Comparison of ENCODE assay signal across 14 cellular contexts in genomic region chr6:139856562-139856961, GRCh38.
DNase-seq lines count a peak whose midpoint lies in the region; ATAC-seq, FAIRE-seq and TF ChIP-seq lines count a peak whose summit lies in the region.
"Had no signal": no experiment of that assay in that cellular context is flagged by ENCODE, and none has a peak within 500 bp of the region (broad histone marks: within the 10 kb centered on the region; RNA-seq: fewer than 3 reads in every experiment).

No MANE protein-coding gene starts in this region.

- POLR2A ChIA-PET in Panc1 (lab: Charles Lee) (no interaction called here), H1 (lab: Charles Lee; ENCODE audit: partially characterized antibody) (no interaction called here)

- H4K91ac ChIP-seq in H1 (replicated peaks; ENCODE audit: insufficient read length, low read length) = no peak overlapping the region

- CTCF ChIA-PET in Panc1 (lab: Charles Lee) = no interaction called here
- CTCF ChIA-PET in H1 (lab: Charles Lee; ENCODE audit: partially characterized antibody) = interaction anchor here (3.9 kb wide), 1 partner anchor 25 kb away, joined by 16 read pairs; no protein-coding TSS in a partner anchor

- no peak overlapping the region for H3K4ac ChIP-seq in H1 (replicated peaks; ENCODE audit: insufficient read length, low read depth, low read length)

- no peaks in the 10 kb centered on the region for H3K36me3 ChIP-seq in Panc1 (ENCODE audit: control insufficient read depth, insufficient read depth, low read length)
- H3K36me3 ChIP-seq in H1 (ENCODE audit: control insufficient read depth in 2 of 4, insufficient read depth in 4 of 4, low read length in 3 of 4) = no peaks in the 10 kb centered on the region
- H3K36me3 ChIP-seq in sigmoid colon = no peaks in the 10 kb centered on the region
- H3K36me3 ChIP-seq: BLaER1 had no signal

- H3K4me3 ChIP-seq in Panc1 (ENCODE audit: low read depth in 2 of 2, low read length in 2 of 2) (no peak overlapping the region), H1 (ENCODE audit: extremely low read depth in 1 of 4, insufficient read depth in 2 of 4, low read depth in 3 of 4, low read length in 4 of 4) (no peak overlapping the region), sigmoid colon (no peak overlapping the region)
- H3K4me3 ChIP-seq: BLaER1 had no signal

- no peak overlapping the region for H3K9ac ChIP-seq in H1 (replicated peaks in 1 of 4; ENCODE audit: extremely low read depth in 1 of 4, low read depth in 3 of 4, low read length in 3 of 4)
- H3K9ac ChIP-seq: BLaER1 had no signal

- H3K79me2 ChIP-seq in H1 (ENCODE audit: control insufficient read depth in 1 of 2, insufficient read depth in 2 of 2, low read length in 2 of 2) = no peaks in the 10 kb centered on the region

- H2BK20ac ChIP-seq in H1 (ENCODE audit: low read length) = no peak overlapping the region

- peaks cover 59% of the 10 kb centered on the region for H3K4me1 Mint-ChIP-seq in mesothelial cell of epicardium
- H3K4me1 Mint-ChIP-seq: CD8-positive, alpha-beta memory T cell had no signal

- no peak overlapping the region for H2BK120ac ChIP-seq in H1 (replicated peaks; ENCODE audit: low read depth, low read length)

- H3K56ac ChIP-seq in H1 (replicated peaks; ENCODE audit: insufficient read length, low read depth, low read length) = no peak overlapping the region

- no peak overlapping the region for H4K8ac ChIP-seq in H1 (ENCODE audit: extremely low read depth, insufficient read depth, low read length)

- H3K23ac ChIP-seq in H1 (ENCODE audit: insufficient read length) = no peak overlapping the region

- H3K36me3 Mint-ChIP-seq in mesothelial cell of epicardium = no peaks in the 10 kb centered on the region
- H3K36me3 Mint-ChIP-seq: CD8-positive, alpha-beta memory T cell had no signal

- H3K23me2 ChIP-seq in H1 (ENCODE audit: low read depth, low read length) = no peaks in the 10 kb centered on the region

- 95% methylated on average over 1 of the region's 1 CpG; no CpG with 5 or more reads in 1 of the 2 experiments for WGBS in H1 (ENCODE audit: extremely low coverage in 1 of 2, insufficient coverage in 1 of 2, insufficient read length in 1 of 2, insufficient replicate concordance in 2 of 2, low coverage in 1 of 2, low lambda C conversion rate in 2 of 2, missing lambda C conversion rate in 1 of 2), 2 experiments
- 100% methylated on average over 1 of the region's 1 CpG for WGBS in sigmoid colon, 2 donors

- in situ Hi-C loops in Panc1 (cut with HindIII; ENCODE audit: low pct_unique_long_range_greater_than_20kb, low sequenced_read_pairs) = no loop called here

- H3K27ac ChIP-seq in Panc1 (ENCODE audit: low read length) (peak overlapping the region; percentile 2; the same call in 1 of the 2 replicates), H1 (ENCODE audit: low read depth, low read length) (no peak overlapping the region), sigmoid colon (peak overlapping the region in 3 of 4 donors; percentile 57 to 72 (median 69))
- H3K27ac ChIP-seq: BLaER1 had no signal

- no peak overlapping the region for H2BK12ac ChIP-seq in H1 (ENCODE audit: low read depth, low read length)

- TF ChIP-seq CTCF in Panc1 (IDR thresholded peaks at IDR 0.05) (no peak), H1 (IDR thresholded peaks at IDR 0.05; ENCODE audit: control extremely low read depth in 1 of 3, insufficient read depth in 1 of 3, low read depth in 1 of 3, low read length in 3 of 3) (no peak), mesothelial cell of epicardium (IDR thresholded peaks at IDR 0.05; ENCODE audit: unreplicated experiment) (no peak), sigmoid colon (IDR thresholded peaks at IDR 0.05) (no peak)

- H3K4me3 Mint-ChIP-seq in mesothelial cell of epicardium = no peak overlapping the region
- H3K4me3 Mint-ChIP-seq: CD8-positive, alpha-beta memory T cell had no signal

- peak overlapping the region; percentile 67 for H3K27ac Mint-ChIP-seq in mesothelial cell of epicardium
- H3K27ac Mint-ChIP-seq: CD8-positive, alpha-beta memory T cell had no signal

- no peaks in the 10 kb centered on the region for H3K27me3 Mint-ChIP-seq in mesothelial cell of epicardium (ENCODE audit: low read depth)

- H3K9me3 Mint-ChIP-seq in mesothelial cell of epicardium = peaks cover 12% of the 10 kb centered on the region
- H3K9me3 Mint-ChIP-seq: CD8-positive, alpha-beta memory T cell had no signal

- H3K79me1 ChIP-seq in H1 (ENCODE audit: low read depth, low read length) = no peaks in the 10 kb centered on the region

- ATAC-seq in Panc1 = no peak
- ATAC-seq: Right ventricle myocardium inferior had no signal

- H4K5ac ChIP-seq in H1 (ENCODE audit: insufficient read length, low read depth, low read length) = no peak overlapping the region

- no peak overlapping the region for H3K4me2 ChIP-seq in H1 (ENCODE audit: insufficient read depth in 1 of 2, low read depth in 2 of 2, low read length in 2 of 2)
- H3K4me2 ChIP-seq: BLaER1 had no signal

- no peak for FAIRE-seq in H1 (lab: Jason Lieb, UNC)

- H2AFZ ChIP-seq in H1 (ENCODE audit: low read length) = 0 out of 2 replicates have a peak overlapping the region, but pooled peaks have one; percentile 54

- no peak overlapping the region for H2BK5ac ChIP-seq in H1 (ENCODE audit: low read depth, low read length)

- no peaks in the 10 kb centered on the region for H3K9me3 ChIP-seq in Panc1 (ENCODE audit: control insufficient read depth, insufficient read depth, low read depth, low read length)
- H3K9me3 ChIP-seq in H1 (ENCODE audit: insufficient read depth in 2 of 2, low read depth in 1 of 2, low read length in 1 of 2) = no peaks in the 10 kb centered on the region
- H3K9me3 ChIP-seq in sigmoid colon = no peaks in the 10 kb centered on the region
- H3K9me3 ChIP-seq: BLaER1 had no signal

- intact Hi-C loops in Panc1 (cut with micrococcal nuclease; ENCODE audit: unreplicated experiment) = no loop called here
- intact Hi-C loops in sigmoid colon (cut with DNase I) = loop anchor here (5.0 kb wide), 1 partner anchor 484 kb away; the partner anchor contains the start of gene CITED2

- no peak overlapping the region for H3K14ac ChIP-seq in H1 (ENCODE audit: insufficient read length)

- DNase-seq in Panc1 (ENCODE audit: low read depth, low spot score) (no peak), H1 (ENCODE audit: low read depth in 1 of 2, low spot score in 2 of 2) (no peak), mesothelial cell of epicardium (ENCODE audit: low spot score in 2 of 2, unreplicated experiment in 2 of 2) (no peak), sigmoid colon (no peak), nucleus accumbens (lab: John Stamatoyannopoulos, UW) (no peak), retina (no peak), putamen (ENCODE audit: low spot score) (no peak)
- DNase-seq in central memory CD4-positive, alpha-beta T cell = no peak
- DNase-seq: CD8-positive, alpha-beta memory T cell; H7; Kasumi-1; NCI-H1417 treated with DMSO at 0.1 percent for 48 hours had no signal

- H3K27me3 ChIP-seq in Panc1 (ENCODE audit: control insufficient read depth, insufficient read depth, low read length) (no peaks in the 10 kb centered on the region), H1 (replicated peaks in 1 of 4; ENCODE audit: control insufficient read depth in 3 of 4, extremely low read depth in 1 of 4, insufficient read depth in 3 of 4, low read length in 3 of 4) (peaks cover 0 to 1% (median 0%) of the 10 kb centered on the region in 4 experiments; a peak in 1 of 7 replicates), sigmoid colon (no peaks in the 10 kb centered on the region)
- H3K27me3 ChIP-seq: BLaER1 had no signal

- TF ChIP-seq EP300 in H1 (IDR thresholded peaks at IDR 0.05; ENCODE audit: borderline replicate concordance in 1 of 2, low read depth in 2 of 2, low read length in 2 of 2) (no peak), sigmoid colon (IDR thresholded peaks at IDR 0.05) (no peak)

- no peak overlapping the region for H3K18ac ChIP-seq in H1 (ENCODE audit: extremely low read depth, low read length)

- no peak for TF ChIP-seq POLR2A in H1 (IDR thresholded peaks at IDR 0.05; ENCODE audit: control extremely low read depth in 1 of 2, low read depth in 2 of 2, low read length in 2 of 2)
- no peak for TF ChIP-seq POLR2A in sigmoid colon (IDR thresholded peaks at IDR 0.05)

- H2BK15ac ChIP-seq in H1 (ENCODE audit: low read length) = no peak overlapping the region

- no TSS peak for BruUV-seq in Panc1 (replicated peaks; lab: Mats Ljungman, UMichigan)

- no peak overlapping the region for H2AK5ac ChIP-seq in H1 (ENCODE audit: low read depth, low read length)

- H4K20me1 ChIP-seq in H1 (replicated peaks in 1 of 2; ENCODE audit: control insufficient read depth in 1 of 2, insufficient read depth in 2 of 2, low read length in 2 of 2) = no peaks in the 10 kb centered on the region
- H4K20me1 ChIP-seq: BLaER1 had no signal

- H3K4me1 ChIP-seq in Panc1 (ENCODE audit: control insufficient read depth, insufficient read depth, low read length) (peaks cover 6% of the 10 kb centered on the region; the same call in 1 of the 2 replicates), H1 (replicated peaks in 1 of 4; ENCODE audit: control insufficient read depth in 3 of 4, insufficient read depth in 4 of 4, low read length in 3 of 4) (no peaks in the 10 kb centered on the region; a peak in 1 of 7 replicates), sigmoid colon (peaks cover 0 to 88% (median 64%) of the 10 kb centered on the region in 4 donors)
- H3K4me1 ChIP-seq: BLaER1 had no signal

- TF ChIP-seq RAD21 in H1 (IDR thresholded peaks at IDR 0.05 in 1 of 2, conservative IDR thresholded peaks at IDR 0.05 in 1 of 2; ENCODE audit: low read depth in 2 of 2, low read length in 2 of 2) = no peak

TF ChIP-seq in H1, 55 proteins besides CTCF, POLR2A, EP300 and RAD21:
- TF ChIP-seq CEBPB (IDR thresholded peaks at IDR 0.05; ENCODE audit: low read depth, low read length) = no peak
- no peak for TF ChIP-seq CTBP2 (IDR thresholded peaks at IDR 0.05; ENCODE audit: borderline replicate concordance, insufficient read depth, insufficient read length, low read length)
